In the genomic region with DNA sequence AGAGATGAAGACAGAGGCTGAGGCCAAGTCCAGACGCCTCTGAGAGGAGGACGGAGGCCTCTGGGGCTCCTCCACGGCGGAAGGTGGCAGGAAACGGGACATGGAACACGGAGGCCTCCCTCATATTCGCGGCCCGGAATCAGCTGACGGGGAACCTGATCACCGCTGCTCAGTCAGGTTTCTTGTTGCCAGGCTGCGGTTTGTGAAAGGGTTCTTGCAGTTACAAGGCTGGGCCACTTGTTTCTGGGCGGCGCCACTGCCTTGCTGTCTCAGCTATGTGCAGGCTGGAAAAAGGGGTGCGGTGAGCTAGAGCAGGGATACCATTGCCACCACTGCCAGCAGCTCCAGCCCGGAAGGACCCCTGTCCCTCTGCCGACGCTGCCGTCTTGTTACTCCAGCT, we compare ENCODE assay signal across 8 cellular contexts. TPM values are rescaled to one million over a fixed set of nuclear protein-coding genes. Genes with fewer than 3 reads are reported as not detected.
DNase-seq lines count a peak whose midpoint lies in the region; ATAC-seq and TF ChIP-seq lines count a peak whose summit lies in the region.

No MANE protein-coding gene starts in this region.

- H3K27ac ChIP-seq in AG04450 (ENCODE audit: low read depth, low read length), result no peak overlapping the region

- intact Hi-C loops in head of caudate nucleus (cut with DNase I), result no loop called here
- intact Hi-C loops in natural killer cell (cut with micrococcal nuclease), result no loop called here

- H3K4me1 Mint-ChIP-seq in T-helper 17 cell, result no peaks in the 10 kb centered on the region
- no peaks in the 10 kb centered on the region for H3K4me1 Mint-ChIP-seq in natural killer cell

- POLR2A ChIA-PET in AG04450 (lab: Yijun Ruan, JAX), result no interaction called here

- CTCF ChIA-PET in AG04450 (lab: Charles Lee), result no interaction called here

- H3K9me3 ChIP-seq in AG04450 (ENCODE audit: control insufficient read depth, insufficient read depth, low read length), result peaks cover 6% of the 10 kb centered on the region; the same call in 1 of the 2 replicates
- no peaks in the 10 kb centered on the region for H3K9me3 ChIP-seq in T-helper 17 cell (ENCODE audit: control insufficient read depth, low read length, poor library complexity, severe bottlenecking)

- H3K27ac Mint-ChIP-seq in T-helper 17 cell, result no peak overlapping the region
- no peak overlapping the region for H3K27ac Mint-ChIP-seq in natural killer cell

- TF ChIP-seq CTCF in AG04450 (IDR thresholded peaks at IDR 0.05; ENCODE audit: low read depth, low read length) (peak; percentile 30), natural killer cell (IDR thresholded peaks at IDR 0.05) (no peak)

- H3K36me3 Mint-ChIP-seq in T-helper 17 cell (ENCODE audit: low read depth) (no peaks in the 10 kb centered on the region), natural killer cell (no peaks in the 10 kb centered on the region)

- no peak overlapping the region for H3K4me3 ChIP-seq in AG04450 (ENCODE audit: low read depth, low read length)

- no peak for DNase-seq in AG04450 (ENCODE audit: low read depth, low spot score)
- DNase-seq in NCI-H1105 (lab: John Stamatoyannopoulos, UW), result peak; percentile 38
- peak; percentile 13 for DNase-seq in hepatic stellate cell (ENCODE audit: low spot score)
- DNase-seq in T-helper 17 cell, result no peak
- no peak for DNase-seq in head of caudate nucleus
- no peak for DNase-seq in natural killer cell

- H3K27me3 ChIP-seq in AG04450 (ENCODE audit: control insufficient read depth, insufficient read depth, low read length), result no peaks in the 10 kb centered on the region

- no peak overlapping the region for H3K4me3 Mint-ChIP-seq in T-helper 17 cell
- H3K4me3 Mint-ChIP-seq in natural killer cell, result no peak overlapping the region

- ATAC-seq in GM19324 (IDR thresholded peaks at IDR 0.05; ENCODE audit: low FRiP score, unreplicated experiment), result peak; percentile 87
- no peak for ATAC-seq in T-helper 17 cell
- ATAC-seq in natural killer cell, result no peak
- ATAC-seq in GM19023 (IDR thresholded peaks at IDR 0.05; ENCODE audit: unreplicated experiment), result no peak

- H3K27me3 Mint-ChIP-seq in T-helper 17 cell (peaks cover 30% of the 10 kb centered on the region), natural killer cell (ENCODE audit: low read depth in 2 of 2) (peaks cover 3 to 9% of the 10 kb centered on the region in 2 donors)

- H3K9me3 Mint-ChIP-seq in natural killer cell, result peaks cover 0 to 4% of the 10 kb centered on the region in 2 donors

RNA-seq across cellular contexts. Expression of gene MMP1, which starts 10.0 kb away (rescaled TPM):
- polyA plus RNA-seq in AG04450 (2011; rRNA removed), result 33.8 and 41.2 TPM in 2 replicates
- 13.1 and 14.3 TPM in 2 replicates for polyA minus RNA-seq in AG04450 (2011; rRNA and poly(A)+ RNA removed)
- total RNA-seq in T-helper 17 cell, result under 1 TPM in 1 of 2 donors, not detected in 1; 0.16 TPM
- total RNA-seq in natural killer cell, result not detected

RNA-seq across cellular contexts. Expression of gene MMP10, which starts 27.5 kb away (rescaled TPM):
- 0.87 and 0.97 TPM in 2 replicates for polyA plus RNA-seq in AG04450 (2011; rRNA removed)
- polyA minus RNA-seq in AG04450 (2011; rRNA and poly(A)+ RNA removed), result 0.22 and 0.41 TPM in 2 replicates
- not detected for total RNA-seq in T-helper 17 cell
- not detected for total RNA-seq in natural killer cell

RNA-seq across cellular contexts. Expression of gene MMP3, which starts 35.5 kb away (rescaled TPM):
- polyA plus RNA-seq in AG04450 (2011; rRNA removed), result 1.2 and 2.1 TPM in 2 replicates
- polyA minus RNA-seq in AG04450 (2011; rRNA and poly(A)+ RNA removed), result 0.14 and 0.52 TPM in 2 replicates
- total RNA-seq in T-helper 17 cell (not detected), natural killer cell (not detected)

Comparison
In these comparisons a context has a peak if more than half of its experiments do, and no peak if none do; other contexts are left out.
1. DNase-seq: peak in NCI-H1105 (single experiment) and hepatic stellate cell (single experiment); none in AG04450 (single experiment), T-helper 17 cell (0 of 3), head of caudate nucleus (0 of 42) and natural killer cell (single experiment).